ENCODE assay signal across 1 cellular context in the genomic region with DNA sequence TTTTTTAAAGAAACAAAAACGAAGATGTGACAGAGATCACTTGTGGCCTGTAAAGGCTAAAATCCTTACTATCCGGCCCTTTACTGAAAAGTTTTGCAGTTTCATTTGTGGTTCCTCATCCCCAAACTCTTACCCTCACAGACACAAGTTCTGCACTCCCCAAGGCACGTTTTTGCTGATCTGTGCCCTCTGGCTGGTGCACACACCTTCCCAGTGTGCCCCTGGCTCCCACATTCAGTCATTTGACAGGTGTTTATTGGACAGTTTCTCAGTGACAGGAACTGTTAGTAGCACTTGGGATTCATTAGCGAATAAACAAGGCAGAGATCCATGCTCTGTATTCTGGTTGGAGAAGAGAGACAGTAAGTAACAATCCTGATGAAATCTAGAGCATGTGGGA.
TF ChIP-seq lines count a peak whose summit lies in the region.

No MANE protein-coding gene starts in this region.

TF ChIP-seq in GM23338, 12 proteins besides CTCF, POLR2A, EP300 and RAD21 (continued from another document):
- TF ChIP-seq, protein P1, sequence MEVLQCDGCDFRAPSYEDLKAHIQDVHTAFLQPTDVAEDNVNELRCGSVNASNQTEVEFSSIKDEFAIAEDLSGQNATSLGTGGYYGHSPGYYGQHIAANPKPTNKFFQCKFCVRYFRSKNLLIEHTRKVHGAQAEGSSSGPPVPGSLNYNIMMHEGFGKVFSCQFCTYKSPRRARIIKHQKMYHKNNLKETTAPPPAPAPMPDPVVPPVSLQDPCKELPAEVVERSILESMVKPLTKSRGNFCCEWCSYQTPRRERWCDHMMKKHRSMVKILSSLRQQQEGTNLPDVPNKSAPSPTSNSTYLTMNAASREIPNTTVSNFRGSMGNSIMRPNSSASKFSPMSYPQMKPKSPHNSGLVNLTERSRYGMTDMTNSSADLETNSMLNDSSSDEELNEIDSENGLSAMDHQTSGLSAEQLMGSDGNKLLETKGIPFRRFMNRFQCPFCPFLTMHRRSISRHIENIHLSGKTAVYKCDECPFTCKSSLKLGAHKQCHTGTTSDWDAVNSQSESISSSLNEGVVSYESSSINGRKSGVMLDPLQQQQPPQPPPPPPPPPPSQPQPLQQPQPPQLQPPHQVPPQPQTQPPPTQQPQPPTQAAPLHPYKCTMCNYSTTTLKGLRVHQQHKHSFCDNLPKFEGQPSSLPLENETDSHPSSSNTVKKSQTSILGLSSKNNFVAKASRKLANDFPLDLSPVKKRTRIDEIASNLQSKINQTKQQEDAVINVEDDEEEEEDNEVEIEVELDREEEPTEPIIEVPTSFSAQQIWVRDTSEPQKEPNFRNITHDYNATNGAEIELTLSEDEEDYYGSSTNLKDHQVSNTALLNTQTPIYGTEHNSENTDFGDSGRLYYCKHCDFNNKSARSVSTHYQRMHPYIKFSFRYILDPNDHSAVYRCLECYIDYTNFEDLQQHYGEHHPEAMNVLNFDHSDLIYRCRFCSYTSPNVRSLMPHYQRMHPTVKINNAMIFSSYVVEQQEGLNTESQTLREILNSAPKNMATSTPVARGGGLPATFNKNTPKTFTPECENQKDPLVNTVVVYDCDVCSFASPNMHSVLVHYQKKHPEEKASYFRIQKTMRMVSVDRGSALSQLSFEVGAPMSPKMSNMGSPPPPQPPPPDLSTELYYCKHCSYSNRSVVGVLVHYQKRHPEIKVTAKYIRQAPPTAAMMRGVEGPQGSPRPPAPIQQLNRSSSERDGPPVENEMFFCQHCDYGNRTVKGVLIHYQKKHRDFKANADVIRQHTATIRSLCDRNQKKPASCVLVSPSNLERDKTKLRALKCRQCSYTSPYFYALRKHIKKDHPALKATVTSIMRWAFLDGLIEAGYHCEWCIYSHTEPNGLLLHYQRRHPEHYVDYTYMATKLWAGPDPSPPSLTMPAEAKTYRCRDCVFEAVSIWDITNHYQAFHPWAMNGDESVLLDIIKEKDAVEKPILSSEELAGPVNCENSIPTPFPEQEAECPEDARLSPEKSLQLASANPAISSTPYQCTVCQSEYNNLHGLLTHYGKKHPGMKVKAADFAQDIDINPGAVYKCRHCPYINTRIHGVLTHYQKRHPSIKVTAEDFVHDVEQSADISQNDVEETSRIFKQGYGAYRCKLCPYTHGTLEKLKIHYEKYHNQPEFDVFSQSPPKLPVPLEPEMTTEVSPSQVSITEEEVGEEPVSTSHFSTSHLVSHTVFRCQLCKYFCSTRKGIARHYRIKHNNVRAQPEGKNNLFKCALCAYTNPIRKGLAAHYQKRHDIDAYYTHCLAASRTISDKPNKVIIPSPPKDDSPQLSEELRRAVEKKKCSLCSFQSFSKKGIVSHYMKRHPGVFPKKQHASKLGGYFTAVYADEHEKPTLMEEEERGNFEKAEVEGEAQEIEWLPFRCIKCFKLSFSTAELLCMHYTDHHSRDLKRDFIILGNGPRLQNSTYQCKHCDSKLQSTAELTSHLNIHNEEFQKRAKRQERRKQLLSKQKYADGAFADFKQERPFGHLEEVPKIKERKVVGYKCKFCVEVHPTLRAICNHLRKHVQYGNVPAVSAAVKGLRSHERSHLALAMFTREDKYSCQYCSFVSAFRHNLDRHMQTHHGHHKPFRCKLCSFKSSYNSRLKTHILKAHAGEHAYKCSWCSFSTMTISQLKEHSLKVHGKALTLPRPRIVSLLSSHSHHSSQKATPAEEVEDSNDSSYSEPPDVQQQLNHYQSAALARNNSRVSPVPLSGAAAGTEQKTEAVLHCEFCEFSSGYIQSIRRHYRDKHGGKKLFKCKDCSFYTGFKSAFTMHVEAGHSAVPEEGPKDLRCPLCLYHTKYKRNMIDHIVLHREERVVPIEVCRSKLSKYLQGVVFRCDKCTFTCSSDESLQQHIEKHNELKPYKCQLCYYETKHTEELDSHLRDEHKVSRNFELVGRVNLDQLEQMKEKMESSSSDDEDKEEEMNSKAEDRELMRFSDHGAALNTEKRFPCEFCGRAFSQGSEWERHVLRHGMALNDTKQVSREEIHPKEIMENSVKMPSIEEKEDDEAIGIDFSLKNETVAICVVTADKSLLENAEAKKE (CRISPR knock-in tag; IDR thresholded peaks at IDR 0.05): no peak
- TF ChIP-seq, protein P2, sequence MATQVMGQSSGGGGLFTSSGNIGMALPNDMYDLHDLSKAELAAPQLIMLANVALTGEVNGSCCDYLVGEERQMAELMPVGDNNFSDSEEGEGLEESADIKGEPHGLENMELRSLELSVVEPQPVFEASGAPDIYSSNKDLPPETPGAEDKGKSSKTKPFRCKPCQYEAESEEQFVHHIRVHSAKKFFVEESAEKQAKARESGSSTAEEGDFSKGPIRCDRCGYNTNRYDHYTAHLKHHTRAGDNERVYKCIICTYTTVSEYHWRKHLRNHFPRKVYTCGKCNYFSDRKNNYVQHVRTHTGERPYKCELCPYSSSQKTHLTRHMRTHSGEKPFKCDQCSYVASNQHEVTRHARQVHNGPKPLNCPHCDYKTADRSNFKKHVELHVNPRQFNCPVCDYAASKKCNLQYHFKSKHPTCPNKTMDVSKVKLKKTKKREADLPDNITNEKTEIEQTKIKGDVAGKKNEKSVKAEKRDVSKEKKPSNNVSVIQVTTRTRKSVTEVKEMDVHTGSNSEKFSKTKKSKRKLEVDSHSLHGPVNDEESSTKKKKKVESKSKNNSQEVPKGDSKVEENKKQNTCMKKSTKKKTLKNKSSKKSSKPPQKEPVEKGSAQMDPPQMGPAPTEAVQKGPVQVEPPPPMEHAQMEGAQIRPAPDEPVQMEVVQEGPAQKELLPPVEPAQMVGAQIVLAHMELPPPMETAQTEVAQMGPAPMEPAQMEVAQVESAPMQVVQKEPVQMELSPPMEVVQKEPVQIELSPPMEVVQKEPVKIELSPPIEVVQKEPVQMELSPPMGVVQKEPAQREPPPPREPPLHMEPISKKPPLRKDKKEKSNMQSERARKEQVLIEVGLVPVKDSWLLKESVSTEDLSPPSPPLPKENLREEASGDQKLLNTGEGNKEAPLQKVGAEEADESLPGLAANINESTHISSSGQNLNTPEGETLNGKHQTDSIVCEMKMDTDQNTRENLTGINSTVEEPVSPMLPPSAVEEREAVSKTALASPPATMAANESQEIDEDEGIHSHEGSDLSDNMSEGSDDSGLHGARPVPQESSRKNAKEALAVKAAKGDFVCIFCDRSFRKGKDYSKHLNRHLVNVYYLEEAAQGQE (IDR thresholded peaks at IDR 0.05; ENCODE audit: unreplicated experiment): no peak
- no peak for TF ChIP-seq NANOG (IDR thresholded peaks at IDR 0.05; ENCODE audit: borderline replicate concordance)
- no peak for TF ChIP-seq STAT1 (IDR thresholded peaks at IDR 0.05; ENCODE audit: unreplicated experiment)
- no peak for TF ChIP-seq ZNF331 (CRISPR knock-in tag; IDR thresholded peaks at IDR 0.05; ENCODE audit: low read depth)
- TF ChIP-seq, protein P3, sequence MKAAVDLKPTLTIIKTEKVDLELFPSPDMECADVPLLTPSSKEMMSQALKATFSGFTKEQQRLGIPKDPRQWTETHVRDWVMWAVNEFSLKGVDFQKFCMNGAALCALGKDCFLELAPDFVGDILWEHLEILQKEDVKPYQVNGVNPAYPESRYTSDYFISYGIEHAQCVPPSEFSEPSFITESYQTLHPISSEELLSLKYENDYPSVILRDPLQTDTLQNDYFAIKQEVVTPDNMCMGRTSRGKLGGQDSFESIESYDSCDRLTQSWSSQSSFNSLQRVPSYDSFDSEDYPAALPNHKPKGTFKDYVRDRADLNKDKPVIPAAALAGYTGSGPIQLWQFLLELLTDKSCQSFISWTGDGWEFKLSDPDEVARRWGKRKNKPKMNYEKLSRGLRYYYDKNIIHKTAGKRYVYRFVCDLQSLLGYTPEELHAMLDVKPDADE (IDR thresholded peaks at IDR 0.05): no peak
- TF ChIP-seq POLR2AphosphoS5 (IDR thresholded peaks at IDR 0.05; ENCODE audit: low read depth): no peak
- no peak for TF ChIP-seq EZH2 (IDR thresholded peaks at IDR 0.05; ENCODE audit: low read depth, unreplicated experiment)
TF ChIP-seq in GM23338: peak in this region for 0.
